In the genomic region with DNA sequence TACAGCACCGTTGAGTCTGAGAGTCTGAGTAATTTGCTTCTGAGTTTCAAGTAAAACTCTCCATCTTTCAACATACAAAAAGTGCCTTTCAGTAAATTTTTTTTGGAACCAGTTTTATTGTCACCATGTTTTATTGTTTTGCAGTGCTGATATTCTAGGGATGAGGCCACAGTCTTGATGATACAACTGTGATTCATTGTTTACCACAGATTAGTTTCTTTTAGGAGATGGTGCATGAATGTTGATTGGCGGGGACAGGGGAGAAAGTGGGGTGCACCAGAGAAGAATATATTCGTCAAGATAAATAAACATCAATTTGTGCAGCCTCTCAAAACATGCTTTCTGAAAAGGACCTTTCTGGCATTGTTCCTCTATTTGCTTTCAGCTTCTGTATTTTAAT, we compare ENCODE assay signal across 19 cellular contexts.
"Had no signal": no experiment of that assay in that cellular context is flagged by ENCODE, and none has a peak within 500 bp of the region (broad histone marks: within the 10 kb centered on the region; RNA-seq: fewer than 3 reads in every experiment).

No MANE protein-coding gene starts in this region.

- ATAC-seq: activated naive CD4-positive, alpha-beta T cell treated with anti-CD3 and anti-CD28 coated beads, Interleukin-2, amount 50 U/mL, for 72 hours; natural killer cell; sciatic nerve; stimulated activated effector memory CD8-positive, alpha-beta T cell treated with anti-CD3 and anti-CD28 coated beads, Interleukin-12 subunit alpha, Interleukin-12 subunit beta, amount 100 ng/mL, for 72 hours had no signal

- H3K9me3 Mint-ChIP-seq: activated naive CD4-positive, alpha-beta T cell treated with anti-CD3 and anti-CD28 coated beads, Interleukin-2, amount 50 U/mL, for 72 hours; activated T-helper 1 cell treated with anti-CD3 and anti-CD28 coated beads, Interleukin-12 subunit alpha, Interleukin-12 subunit beta, Interleukin-2, Interleukin-4 antibody, amounts not matched to agents 30 ng/mL and 10 ng/mL and 1 ng/mL, durations not matched to agents 14 hours and 24 hours and 36 hours; dendritic cell treated with granulocyte-macrophage colony-stimulating factor and Interleukin-4, amounts not matched to agents 40 ng/mL and 50 ng/mL, for 4 days; natural killer cell; stimulated activated effector memory CD8-positive, alpha-beta T cell treated with anti-CD3 and anti-CD28 coated beads, Interleukin-12 subunit alpha, Interleukin-12 subunit beta, amount 100 ng/mL, for 72 hours had no signal

- H3K27me3 ChIP-seq: adrenal gland, breast epithelium, esophagus squamous epithelium, neutrophil, stomach had no signal

- H3K36me3 ChIP-seq: adrenal gland, breast epithelium, esophagus squamous epithelium, neutrophil, stomach had no signal

- H3K4me3 ChIP-seq: adrenal gland, breast epithelium, esophagus squamous epithelium, stomach had no signal

- H3K27ac Mint-ChIP-seq: activated naive CD4-positive, alpha-beta T cell treated with anti-CD3 and anti-CD28 coated beads, Interleukin-2, amount 50 U/mL, for 72 hours; activated T-helper 1 cell treated with anti-CD3 and anti-CD28 coated beads, Interleukin-12 subunit alpha, Interleukin-12 subunit beta, Interleukin-2, Interleukin-4 antibody, amounts not matched to agents 30 ng/mL and 10 ng/mL and 1 ng/mL, durations not matched to agents 14 hours and 24 hours and 36 hours; dendritic cell treated with granulocyte-macrophage colony-stimulating factor and Interleukin-4, amounts not matched to agents 40 ng/mL and 50 ng/mL, for 4 days; natural killer cell; stimulated activated effector memory CD8-positive, alpha-beta T cell treated with anti-CD3 and anti-CD28 coated beads, Interleukin-12 subunit alpha, Interleukin-12 subunit beta, amount 100 ng/mL, for 72 hours had no signal

- H3K4me3 Mint-ChIP-seq: activated T-helper 1 cell treated with anti-CD3 and anti-CD28 coated beads, Interleukin-12 subunit alpha, Interleukin-12 subunit beta, Interleukin-2, Interleukin-4 antibody, amounts not matched to agents 30 ng/mL and 10 ng/mL and 1 ng/mL, durations not matched to agents 14 hours and 24 hours and 36 hours; dendritic cell treated with granulocyte-macrophage colony-stimulating factor and Interleukin-4, amounts not matched to agents 40 ng/mL and 50 ng/mL, for 4 days; natural killer cell; stimulated activated effector memory CD8-positive, alpha-beta T cell treated with anti-CD3 and anti-CD28 coated beads, Interleukin-12 subunit alpha, Interleukin-12 subunit beta, amount 100 ng/mL, for 72 hours had no signal

- DNase-seq: activated CD4-positive, alpha-beta T cell treated with anti-CD3 and anti-CD28 coated beads, Interleukin-2, amount 50 U/mL, for 4 hours; activated gamma-delta T cell treated with Interleukin-2 at 50 U/mL for 16 hours; adrenal gland; effector CD8-positive, alpha-beta T cell; esophagus squamous epithelium; mesenchymal stem cell; natural killer cell; stimulated activated CD4-positive, alpha-beta T cell treated with anti-CD3 and anti-CD28 coated beads, Interleukin-4, amount 100 ng/mL, for 24 hours; stomach; trophoblast cell had no signal

- H3K4me1 Mint-ChIP-seq: natural killer cell; stimulated activated effector memory CD8-positive, alpha-beta T cell treated with anti-CD3 and anti-CD28 coated beads, Interleukin-12 subunit alpha, Interleukin-12 subunit beta, amount 100 ng/mL, for 72 hours had no signal

- FAIRE-seq: astrocyte, endothelial cell of umbilical vein had no signal

- H3K27me3 Mint-ChIP-seq: dendritic cell treated with granulocyte-macrophage colony-stimulating factor and Interleukin-4, amounts not matched to agents 40 ng/mL and 50 ng/mL, for 4 days had no signal

- H3K36me3 Mint-ChIP-seq: activated naive CD4-positive, alpha-beta T cell treated with anti-CD3 and anti-CD28 coated beads, Interleukin-2, amount 50 U/mL, for 72 hours; natural killer cell; stimulated activated effector memory CD8-positive, alpha-beta T cell treated with anti-CD3 and anti-CD28 coated beads, Interleukin-12 subunit alpha, Interleukin-12 subunit beta, amount 100 ng/mL, for 72 hours had no signal
